In the genomic region with DNA sequence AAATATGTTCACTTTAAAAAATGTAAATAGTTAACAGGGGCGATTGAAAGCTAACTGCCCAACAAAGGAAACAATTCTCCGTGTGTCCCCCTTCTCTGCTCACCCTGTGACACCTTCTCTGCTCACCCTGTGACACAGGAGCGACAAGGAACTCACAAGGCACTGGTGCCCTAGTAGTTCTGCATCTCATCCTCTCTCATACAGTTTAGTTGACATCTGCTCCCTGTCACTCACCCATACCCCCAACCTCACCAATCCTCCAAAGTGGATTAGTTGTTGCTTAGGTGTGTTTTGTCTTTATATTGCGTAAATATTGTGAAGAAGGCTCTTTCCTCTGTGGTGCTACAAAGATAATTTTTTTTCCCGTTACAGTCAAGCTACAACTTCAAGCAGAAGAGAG, we compare ENCODE assay signal across 15 cellular contexts.
"Had no signal": no experiment of that assay in that cellular context is flagged by ENCODE, and none has a peak within 500 bp of the region (broad histone marks: within the 10 kb centered on the region; RNA-seq: fewer than 3 reads in every experiment).

No MANE protein-coding gene starts in this region.

- H3K27ac ChIP-seq: cardiac muscle cell, prostate gland, right atrium auricular region, thoracic aorta, upper lobe of left lung had no signal

- H3K4me3 ChIP-seq: cardiac muscle cell, mucosa of descending colon, prostate gland, right atrium auricular region, thoracic aorta, upper lobe of left lung had no signal

- H3K4me1 ChIP-seq: prostate gland, right atrium auricular region, upper lobe of left lung had no signal

- H3K9me3 ChIP-seq: prostate gland, right atrium auricular region, thoracic aorta, upper lobe of left lung had no signal

- H3K27me3 ChIP-seq: cardiac muscle cell, right atrium auricular region, upper lobe of left lung had no signal

- DNase-seq: activated CD4-positive, alpha-beta memory T cell treated with anti-CD3 and anti-CD28 coated beads for 36 hours; activated CD4-positive, alpha-beta T cell treated with anti-CD3 and anti-CD28 coated beads for 36 hours; activated gamma-delta T cell treated with Interleukin-2 at 50 U/mL for 16 hours; activated T-cell treated with anti-CD3 and anti-CD28 coated beads for 4 hours; dermis blood vessel endothelial cell; mucosa of descending colon; naive B cell; stimulated activated CD4-positive, alpha-beta T cell treated with anti-CD3 and anti-CD28 coated beads, Interleukin-15, amount 100 ng/mL, for 24 hours; stimulated activated CD4-positive, alpha-beta T cell treated with anti-CD3 and anti-CD28 coated beads, Interleukin-2, amount 100 ng/mL, for 48 hours; stimulated activated naive CD8-positive, alpha-beta T cell treated with anti-CD3 and anti-CD28 coated beads, Interleukin-15, amount 100 ng/mL, for 72 hours; upper lobe of left lung had no signal

- H3K36me3 ChIP-seq: cardiac muscle cell, prostate gland, upper lobe of left lung had no signal
